8 cellular contexts compared by ENCODE assay signal in genomic region chr17:7315570-7316243, GRCh38. TPM values are rescaled to one million over a fixed set of nuclear protein-coding genes. Genes with fewer than 3 reads are reported as not detected.
DNase-seq lines count a peak whose midpoint lies in the region; ATAC-seq and TF ChIP-seq lines count a peak whose summit lies in the region.

No MANE protein-coding gene starts in this region.

- CTCF ChIA-PET in CD8-positive, alpha-beta T cell (lab: Charles Lee): interaction anchor here (0.9 to 4.3 kb wide), 5 partner anchors 9 to 40 kb away, joined by 3 to 28 read pairs (median 3); no protein-coding TSS in a partner anchor

- ATAC-seq in CD8-positive, alpha-beta T cell: peak; percentile 1
- no peak for ATAC-seq in effector memory CD8-positive, alpha-beta T cell (replicated peaks)
- ATAC-seq in natural killer cell treated with Interleukin-12 subunit alpha and Interleukin-12 subunit beta and Interleukin-15 and Interleukin-18, amount 100 ng/mL, for 72 hours: no peak
- no peak for ATAC-seq in GM21825 (IDR thresholded peaks at IDR 0.05; ENCODE audit: unreplicated experiment)

- TF ChIP-seq POLR2A in NB4 (IDR thresholded peaks at IDR 0.05; ENCODE audit: extremely low read depth, insufficient read length): no peak

- intact Hi-C loops in CD8-positive, alpha-beta T cell (cut with DNase I, micrococcal nuclease): loop anchor here (1.0 to 2.0 kb wide), 5 partner anchors 8 to 257 kb away; partner anchors contain the start of genes EIF5A (in 2 of the 2), NEURL4 (in 2 of the 2) and SLC2A4 (in 1 of the 2)

- H3K4me1 ChIP-seq in CD8-positive, alpha-beta T cell (ENCODE audit: insufficient read depth, low read length): peaks cover 42% of the 10 kb centered on the region

- no peaks in the 10 kb centered on the region for H3K27me3 ChIP-seq in CD8-positive, alpha-beta T cell (ENCODE audit: insufficient read depth, low read length)

- H3K9me3 Mint-ChIP-seq in CD8-positive, alpha-beta T cell: no peaks in the 10 kb centered on the region
- no peaks in the 10 kb centered on the region for H3K9me3 Mint-ChIP-seq in effector memory CD8-positive, alpha-beta T cell
- H3K9me3 Mint-ChIP-seq in natural killer cell treated with Interleukin-12 subunit alpha and Interleukin-12 subunit beta and Interleukin-15 and Interleukin-18, amount 100 ng/mL, for 72 hours: no peaks in the 10 kb centered on the region

- DNase-seq in CD8-positive, alpha-beta T cell: no peak
- DNase-seq in NB4 (ENCODE audit: low read depth) (no peak), medulla oblongata (ENCODE audit: extremely low spot score) (no peak), pons (ENCODE audit: low spot score) (no peak), NCI-H2107 treated with DMSO at 0.1 percent for 48 hours (lab: John Stamatoyannopoulos, UW; ENCODE audit: unreplicated experiment) (no peak)
- DNase-seq in effector memory CD8-positive, alpha-beta T cell: no peak
- DNase-seq in natural killer cell treated with Interleukin-12 subunit alpha and Interleukin-12 subunit beta and Interleukin-15 and Interleukin-18, amount 100 ng/mL, for 72 hours (ENCODE audit: low spot score): no peak

- TF ChIP-seq CTCF in CD8-positive, alpha-beta T cell (IDR thresholded peaks at IDR 0.05): no peak
- TF ChIP-seq CTCF in NB4 (IDR thresholded peaks at IDR 0.05; ENCODE audit: low read depth, low read length): no peak

- H3K9me3 ChIP-seq in CD8-positive, alpha-beta T cell (ENCODE audit: low read length): no peaks in the 10 kb centered on the region

- peak overlapping the region; percentile 81 for H3K27ac ChIP-seq in CD8-positive, alpha-beta T cell (ENCODE audit: low read depth, low read length)

- H3K36me3 Mint-ChIP-seq in CD8-positive, alpha-beta T cell: peaks cover 74% of the 10 kb centered on the region
- peaks cover 60% of the 10 kb centered on the region for H3K36me3 Mint-ChIP-seq in effector memory CD8-positive, alpha-beta T cell (ENCODE audit: insufficient read depth)
- peaks cover 17% of the 10 kb centered on the region for H3K36me3 Mint-ChIP-seq in natural killer cell treated with Interleukin-12 subunit alpha and Interleukin-12 subunit beta and Interleukin-15 and Interleukin-18, amount 100 ng/mL, for 72 hours

- peaks cover 43% of the 10 kb centered on the region for H3K4me1 Mint-ChIP-seq in CD8-positive, alpha-beta T cell (ENCODE audit: low read depth)
- peaks cover 36 to 43% of the 10 kb centered on the region in 2 donors for H3K4me1 Mint-ChIP-seq in effector memory CD8-positive, alpha-beta T cell (ENCODE audit: low read depth in 2 of 2)
- H3K4me1 Mint-ChIP-seq in natural killer cell treated with Interleukin-12 subunit alpha and Interleukin-12 subunit beta and Interleukin-15 and Interleukin-18, amount 100 ng/mL, for 72 hours (ENCODE audit: low read depth in 2 of 2): peaks cover 41 to 47% of the 10 kb centered on the region in 2 donors

- peak overlapping the region; percentile 77 for H3K4me3 ChIP-seq in CD8-positive, alpha-beta T cell (ENCODE audit: low read depth, low read length)
- peak overlapping the region; percentile 52 for H3K4me3 ChIP-seq in NB4 (ENCODE audit: low read depth, low read length)

- POLR2A ChIA-PET in CD8-positive, alpha-beta T cell (lab: Charles Lee): interaction anchor here (0.5 to 4.1 kb wide), 10 partner anchors 9 to 279 kb away, joined by 3 to 22 read pairs (median 4); partner anchors contain the start of genes ACAP1, GABARAP, NEURL4 and PHF23

- peak overlapping the region; percentile 92 for H3K4me3 Mint-ChIP-seq in CD8-positive, alpha-beta T cell
- peak overlapping the region; percentile 90 to 93 for H3K4me3 Mint-ChIP-seq in effector memory CD8-positive, alpha-beta T cell
- H3K4me3 Mint-ChIP-seq in natural killer cell treated with Interleukin-12 subunit alpha and Interleukin-12 subunit beta and Interleukin-15 and Interleukin-18, amount 100 ng/mL, for 72 hours: peak overlapping the region; percentile 94

- peaks cover 55% of the 10 kb centered on the region for H3K36me3 ChIP-seq in CD8-positive, alpha-beta T cell (ENCODE audit: insufficient read depth, low read length)

- peak overlapping the region; percentile 96 for H3K27ac Mint-ChIP-seq in CD8-positive, alpha-beta T cell
- peak overlapping the region; percentile 96 for H3K27ac Mint-ChIP-seq in effector memory CD8-positive, alpha-beta T cell
- peak overlapping the region; percentile 85 to 97 for H3K27ac Mint-ChIP-seq in natural killer cell treated with Interleukin-12 subunit alpha and Interleukin-12 subunit beta and Interleukin-15 and Interleukin-18, amount 100 ng/mL, for 72 hours

- no peaks in the 10 kb centered on the region for H3K27me3 Mint-ChIP-seq in CD8-positive, alpha-beta T cell (ENCODE audit: low read depth)
- H3K27me3 Mint-ChIP-seq in effector memory CD8-positive, alpha-beta T cell: no peaks in the 10 kb centered on the region
- H3K27me3 Mint-ChIP-seq in natural killer cell treated with Interleukin-12 subunit alpha and Interleukin-12 subunit beta and Interleukin-15 and Interleukin-18, amount 100 ng/mL, for 72 hours: no peaks in the 10 kb centered on the region

RNA-seq across cellular contexts. Expression of gene GPS2, which starts 0.5 kb away (rescaled TPM):
- total RNA-seq in CD8-positive, alpha-beta T cell: 100 to 1,000 TPM; 128 to 132 TPM
- 10 to 100 TPM; 58.1 to 87.0 TPM for total RNA-seq in natural killer cell treated with Interleukin-12 subunit alpha and Interleukin-12 subunit beta and Interleukin-15 and Interleukin-18, amount 100 ng/mL, for 72 hours

RNA-seq across cellular contexts. Expression of gene EIF5A, which starts 8.3 kb away (rescaled TPM):
- total RNA-seq in CD8-positive, alpha-beta T cell: 100 to 1,000 TPM; 581 to 613 TPM
- total RNA-seq in natural killer cell treated with Interleukin-12 subunit alpha and Interleukin-12 subunit beta and Interleukin-15 and Interleukin-18, amount 100 ng/mL, for 72 hours: 1,000 to 10,000 TPM in 1 of 2 donors, 100 to 1,000 TPM in 1; 953 to 1,345 TPM

RNA-seq across cellular contexts. Expression of gene NEURL4, which starts 13.4 kb away (rescaled TPM):
- 10 to 100 TPM; 29.1 to 32.2 TPM for total RNA-seq in CD8-positive, alpha-beta T cell
- total RNA-seq in natural killer cell treated with Interleukin-12 subunit alpha and Interleukin-12 subunit beta and Interleukin-15 and Interleukin-18, amount 100 ng/mL, for 72 hours: 10 to 100 TPM; 37.6 to 76.7 TPM

RNA-seq across cellular contexts. Expression of gene ACAP1, which starts 20.6 kb away (rescaled TPM):
- 100 to 1,000 TPM; 432 to 451 TPM for total RNA-seq in CD8-positive, alpha-beta T cell
- 100 to 1,000 TPM; 240 to 419 TPM for total RNA-seq in natural killer cell treated with Interleukin-12 subunit alpha and Interleukin-12 subunit beta and Interleukin-15 and Interleukin-18, amount 100 ng/mL, for 72 hours

RNA-seq across cellular contexts. Expression of gene YBX2, which starts 21.3 kb away (rescaled TPM):
- not detected for total RNA-seq in CD8-positive, alpha-beta T cell
- total RNA-seq in natural killer cell treated with Interleukin-12 subunit alpha and Interleukin-12 subunit beta and Interleukin-15 and Interleukin-18, amount 100 ng/mL, for 72 hours: not detected
